Comparison of ENCODE assay signal across 16 cellular contexts in the genomic region with DNA sequence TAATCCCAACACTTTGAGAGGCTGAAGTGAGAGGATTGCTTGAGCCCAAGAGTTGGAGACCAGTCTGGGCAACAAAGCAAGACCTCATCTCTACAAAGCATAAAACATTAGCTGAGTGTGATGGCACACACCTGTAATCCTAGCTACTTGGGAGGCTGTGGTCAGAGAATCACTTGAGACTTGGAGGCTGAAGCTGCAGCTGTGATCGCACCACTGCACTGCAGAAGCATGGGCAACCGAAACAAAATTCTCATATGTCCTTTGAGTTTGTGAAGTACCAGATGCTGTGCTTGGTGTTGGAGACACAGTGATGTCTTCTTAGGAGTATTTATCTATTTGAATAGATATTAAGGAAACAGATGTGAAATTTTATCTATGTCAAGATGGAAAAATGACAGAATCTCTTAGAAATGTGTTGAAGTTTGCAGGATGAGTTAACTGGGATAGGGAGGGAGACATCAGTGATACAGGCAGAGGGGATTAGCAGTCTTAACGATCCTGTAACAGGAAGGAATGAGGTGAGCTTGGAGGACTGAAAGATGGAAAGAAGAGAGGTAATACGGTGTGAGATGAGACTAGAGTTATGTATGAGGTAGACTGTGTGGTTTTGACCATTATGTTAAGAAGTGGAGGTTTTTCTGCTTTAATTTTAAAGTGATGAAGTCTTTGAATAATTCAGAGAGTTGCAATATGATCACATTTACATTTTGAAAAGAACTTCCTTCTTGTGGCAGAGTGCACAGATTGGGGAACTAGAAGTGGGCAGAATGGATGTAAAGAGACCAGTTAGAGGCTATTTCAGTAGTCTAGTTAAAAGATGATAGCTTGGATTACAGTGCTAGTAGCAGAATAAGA. TPM values are rescaled to one million over a fixed set of nuclear protein-coding genes. Genes with fewer than 3 reads are reported as not detected.
A peak's percentile ranks its signal among the peaks of the same experiment; 100 is the strongest.
DNase-seq lines count a peak whose midpoint lies in the region; ATAC-seq, FAIRE-seq and TF ChIP-seq lines count a peak whose summit lies in the region.
"Had no signal": no experiment of that assay in that cellular context is flagged by ENCODE, and none has a peak within 500 bp of the region (broad histone marks: within the 10 kb centered on the region; RNA-seq: fewer than 3 reads in every experiment).

No MANE protein-coding gene starts in this region.

- intact Hi-C loops in mammary epithelial cell (cut with micrococcal nuclease), result no loop called here

- no peak overlapping the region for H3K4me3 Mint-ChIP-seq in natural killer cell treated with Interleukin-12 subunit alpha and Interleukin-12 subunit beta and Interleukin-15 and Interleukin-18, amount 100 ng/mL, for 72 hours
- no peak overlapping the region for H3K4me3 Mint-ChIP-seq in activated naive CD8-positive, alpha-beta T cell treated with anti-CD3 and anti-CD28 coated beads for 36 hours
- H3K4me3 Mint-ChIP-seq: activated naive CD4-positive, alpha-beta T cell treated with anti-CD3 and anti-CD28 coated beads, Interleukin-2, amount 50 U/mL, for 24 hours had no signal

- BruUV-seq in mammary epithelial cell (replicated peaks; lab: Mats Ljungman, UMichigan), result no TSS peak

- no peaks in the 10 kb centered on the region for H3K27me3 ChIP-seq in mammary epithelial cell (ENCODE audit: insufficient read depth, low read length)
- H3K27me3 ChIP-seq: dorsolateral prefrontal cortex, hepatocyte, right lobe of liver had no signal

- no peaks in the 10 kb centered on the region for H3K4me1 ChIP-seq in mammary epithelial cell (ENCODE audit: insufficient read depth, low read length)

- peak; percentile 44 for ATAC-seq in HG02759 (IDR thresholded peaks at IDR 0.05; ENCODE audit: unreplicated experiment)
- ATAC-seq in natural killer cell treated with Interleukin-12 subunit alpha and Interleukin-12 subunit beta and Interleukin-15 and Interleukin-18, amount 100 ng/mL, for 72 hours, result peak; percentile 44 to 48
- ATAC-seq: right lobe of liver had no signal

- no peaks in the 10 kb centered on the region for H3K9me3 ChIP-seq in mammary epithelial cell (replicated peaks; ENCODE audit: insufficient read depth, low read length)
- H3K9me3 ChIP-seq: right lobe of liver had no signal

- no peaks in the 10 kb centered on the region for H3K9me3 Mint-ChIP-seq in natural killer cell treated with Interleukin-12 subunit alpha and Interleukin-12 subunit beta and Interleukin-15 and Interleukin-18, amount 100 ng/mL, for 72 hours
- H3K9me3 Mint-ChIP-seq in activated naive CD8-positive, alpha-beta T cell treated with anti-CD3 and anti-CD28 coated beads for 36 hours, result no peaks in the 10 kb centered on the region
- H3K9me3 Mint-ChIP-seq: activated naive CD4-positive, alpha-beta T cell treated with anti-CD3 and anti-CD28 coated beads, Interleukin-2, amount 50 U/mL, for 24 hours had no signal

- FAIRE-seq in H54 (lab: Jason Lieb, UNC), result no peak

- peaks cover 11% of the 10 kb centered on the region for H4K20me1 ChIP-seq in mammary epithelial cell (ENCODE audit: insufficient read depth, low read length)

- no peak for TF ChIP-seq CTCF in mammary epithelial cell (conservative IDR thresholded peaks at IDR 0.05 in 1 of 2, IDR thresholded peaks at IDR 0.05 in 1 of 2; ENCODE audit: extremely low read depth in 1 of 2, insufficient read depth in 1 of 2, low read depth in 1 of 2, low read length in 2 of 2)

- dilution Hi-C loops in mammary epithelial cell (cut with HindIII; ENCODE audit: low sequenced_read_pairs), result no loop called here

- no peak overlapping the region for H3K27ac ChIP-seq in mammary epithelial cell (ENCODE audit: insufficient read depth, low read depth, low read length)
- H3K27ac ChIP-seq: dorsolateral prefrontal cortex, hepatocyte, right lobe of liver had no signal

- H3K36me3 Mint-ChIP-seq in natural killer cell treated with Interleukin-12 subunit alpha and Interleukin-12 subunit beta and Interleukin-15 and Interleukin-18, amount 100 ng/mL, for 72 hours, result peaks cover under 1% of the 10 kb centered on the region
- H3K36me3 Mint-ChIP-seq in activated naive CD8-positive, alpha-beta T cell treated with anti-CD3 and anti-CD28 coated beads for 36 hours, result peaks cover 20% of the 10 kb centered on the region

- CTCF ChIA-PET in mammary epithelial cell (lab: Charles Lee; ENCODE audit: low non-redundant PET), result no interaction called here

- H3K27ac Mint-ChIP-seq in natural killer cell treated with Interleukin-12 subunit alpha and Interleukin-12 subunit beta and Interleukin-15 and Interleukin-18, amount 100 ng/mL, for 72 hours, result no peak overlapping the region
- H3K27ac Mint-ChIP-seq in activated naive CD8-positive, alpha-beta T cell treated with anti-CD3 and anti-CD28 coated beads for 36 hours, result no peak overlapping the region
- H3K27ac Mint-ChIP-seq: activated naive CD4-positive, alpha-beta T cell treated with anti-CD3 and anti-CD28 coated beads, Interleukin-2, amount 50 U/mL, for 24 hours had no signal

- no peak overlapping the region for H2AFZ ChIP-seq in mammary epithelial cell (ENCODE audit: low read depth, low read length)
- H2AFZ ChIP-seq: hepatocyte had no signal

- in situ Hi-C loops in mammary epithelial cell (cut with MboI; ENCODE audit: low sequenced_read_pairs in 2 of 2), result no loop called here

- H3K4me2 ChIP-seq in mammary epithelial cell (ENCODE audit: insufficient read depth, low read depth, low read length), result no peak overlapping the region
- H3K4me2 ChIP-seq: hepatocyte had no signal

- no peak overlapping the region for H3K4me3 ChIP-seq in mammary epithelial cell (replicated peaks in 1 of 3; ENCODE audit: insufficient read depth in 1 of 3, low read depth in 2 of 3, low read length in 3 of 3)
- H3K4me3 ChIP-seq: dorsolateral prefrontal cortex, hepatocyte, right lobe of liver had no signal

- H3K4me1 Mint-ChIP-seq in natural killer cell treated with Interleukin-12 subunit alpha and Interleukin-12 subunit beta and Interleukin-15 and Interleukin-18, amount 100 ng/mL, for 72 hours (ENCODE audit: low read depth in 2 of 2), result peaks cover 39 to 64% of the 10 kb centered on the region in 2 donors
- peaks cover 42% of the 10 kb centered on the region for H3K4me1 Mint-ChIP-seq in activated naive CD8-positive, alpha-beta T cell treated with anti-CD3 and anti-CD28 coated beads for 36 hours

- H3K79me2 ChIP-seq in mammary epithelial cell (ENCODE audit: insufficient read depth, low read length), result peaks cover 84% of the 10 kb centered on the region

- H3K36me3 ChIP-seq in mammary epithelial cell (ENCODE audit: insufficient read depth, low read length), result no peaks in the 10 kb centered on the region
- H3K36me3 ChIP-seq: right lobe of liver had no signal

- no peak overlapping the region for H3K9ac ChIP-seq in mammary epithelial cell (ENCODE audit: insufficient read depth, low read length)

- no peaks in the 10 kb centered on the region for H3K27me3 Mint-ChIP-seq in natural killer cell treated with Interleukin-12 subunit alpha and Interleukin-12 subunit beta and Interleukin-15 and Interleukin-18, amount 100 ng/mL, for 72 hours
- no peaks in the 10 kb centered on the region for H3K27me3 Mint-ChIP-seq in activated naive CD8-positive, alpha-beta T cell treated with anti-CD3 and anti-CD28 coated beads for 36 hours
- H3K27me3 Mint-ChIP-seq: activated naive CD4-positive, alpha-beta T cell treated with anti-CD3 and anti-CD28 coated beads, Interleukin-2, amount 50 U/mL, for 24 hours had no signal

- WGBS in mammary epithelial cell (ENCODE audit: low coverage, missing lambda C conversion rate), result 73% methylated on average over 4 of the region's 4 CpGs

- TF ChIP-seq POLR2A in H54 (IDR thresholded peaks at IDR 0.05; ENCODE audit: low read depth, low read length), result no peak

- peak; percentile 34 for DNase-seq in NCI-H82 (lab: John Stamatoyannopoulos, UW)
- no peak for DNase-seq in NCI-H82 treated with DMSO at 0.1 percent for 48 hours (lab: John Stamatoyannopoulos, UW; ENCODE audit: unreplicated experiment)
- peak; percentile 76 for DNase-seq in NOMO-1 treated with DMSO at 0.1 percent for 48 hours (lab: John Stamatoyannopoulos, UW; ENCODE audit: unreplicated experiment)
- DNase-seq in natural killer cell treated with Interleukin-12 subunit alpha and Interleukin-12 subunit beta and Interleukin-15 and Interleukin-18, amount 100 ng/mL, for 72 hours (ENCODE audit: low spot score), result no peak
- DNase-seq in mammary epithelial cell, result no peak
- DNase-seq in H54 (ENCODE audit: insufficient read length, low spot score), result no peak
- DNase-seq in activated naive CD8-positive, alpha-beta T cell treated with anti-CD3 and anti-CD28 coated beads for 36 hours, result no peak
- DNase-seq: 8988T; activated CD4-positive, alpha-beta T cell treated with anti-CD3 and anti-CD28 coated beads, Interleukin-2, amount 50 U/mL, for 1 hour; dorsolateral prefrontal cortex; NCI-H1694; right lobe of liver; RPMI8226 had no signal

RNA-seq across cellular contexts. Expression of gene STT3B, which starts 40.1 kb away (rescaled TPM):
- total RNA-seq in natural killer cell treated with Interleukin-12 subunit alpha and Interleukin-12 subunit beta and Interleukin-15 and Interleukin-18, amount 100 ng/mL, for 72 hours, result 100 to 1,000 TPM; 131 to 160 TPM
- 100 to 1,000 TPM in 1 of 2 donors, 10 to 100 TPM in 1; 93.2 to 149 TPM for total RNA-seq in mammary epithelial cell
- polyA plus RNA-seq in mammary epithelial cell, result 50.8 TPM
- polyA minus RNA-seq in mammary epithelial cell, result 91.9 TPM
- total RNA-seq in activated naive CD8-positive, alpha-beta T cell treated with anti-CD3 and anti-CD28 coated beads for 36 hours, result 100 to 1,000 TPM; 113 to 115 TPM

Comparison
In these comparisons a context has a peak if more than half of its experiments do, and no peak if none do; other contexts are left out.
1. DNase-seq: peak in NCI-H82 (single experiment) and NOMO-1 treated with DMSO at 0.1 percent for 48 hours (single experiment); none in NCI-H82 treated with DMSO at 0.1 percent for 48 hours (single experiment), natural killer cell treated with Interleukin-12 subunit alpha and Interleukin-12 subunit beta and Interleukin-15 and Interleukin-18, amount 100 ng/mL, for 72 hours (single experiment), mammary epithelial cell (single experiment), H54 (single experiment) and activated naive CD8-positive, alpha-beta T cell treated with anti-CD3 and anti-CD28 coated beads for 36 hours (single experiment).